Comparison of ENCODE assay signal across 14 cellular contexts in genomic region chr6:36929607-36930006, GRCh38. TPM values are rescaled to one million over a fixed set of nuclear protein-coding genes. Genes with fewer than 3 reads are reported as not detected.
DNase-seq lines count a peak whose midpoint lies in the region; TF ChIP-seq lines count a peak whose summit lies in the region.
"Had no signal": no experiment of that assay in that cellular context is flagged by ENCODE, and none has a peak within 500 bp of the region (broad histone marks: within the 10 kb centered on the region; RNA-seq: fewer than 3 reads in every experiment).

No MANE protein-coding gene starts in this region.

- no peaks in the 10 kb centered on the region for H3K27me3 Mint-ChIP-seq in mesothelial cell of epicardium (ENCODE audit: low read depth)
- H3K27me3 Mint-ChIP-seq: activated CD4-positive, alpha-beta memory T cell treated with anti-CD3 and anti-CD28 coated beads for 36 hours; natural killer cell treated with Interleukin-12 subunit alpha and Interleukin-12 subunit beta and Interleukin-15 and Interleukin-18, amount 100 ng/mL, for 72 hours; T-helper 17 cell had no signal

- H3K4me1 Mint-ChIP-seq in mesothelial cell of epicardium, result peaks cover 15% of the 10 kb centered on the region

- H3K4me3 ChIP-seq in cardiac fibroblast (replicated peaks in 1 of 2; ENCODE audit: low read depth in 2 of 2, low read length in 2 of 2), result no peak overlapping the region
- H3K4me3 ChIP-seq: GM12878 had no signal

- intact Hi-C loops in posterior vena cava (cut with DNase I), result loop anchor here in 1 of 2 donors (10.0 kb wide), 1 partner anchor 45 kb away; no protein-coding TSS in a partner anchor

- peak overlapping the region; percentile 11 for H3K27ac Mint-ChIP-seq in mesothelial cell of epicardium
- H3K27ac Mint-ChIP-seq: activated CD4-positive, alpha-beta memory T cell treated with anti-CD3 and anti-CD28 coated beads for 36 hours; natural killer cell treated with Interleukin-12 subunit alpha and Interleukin-12 subunit beta and Interleukin-15 and Interleukin-18, amount 100 ng/mL, for 72 hours; T-helper 17 cell had no signal

- DNase-seq in COLO829 (ENCODE audit: low spot score) (peak; percentile 88), M059J (ENCODE audit: low read depth) (peak; percentile 68), cardiac fibroblast (ENCODE audit: low read depth in 2 of 2) (peak; percentile 63 to 73), mesothelial cell of epicardium (ENCODE audit: low spot score in 2 of 2, unreplicated experiment in 2 of 2) (no peak), posterior vena cava (ENCODE audit: low spot score) (no peak), NCI-H146 treated with DMSO at 0.1 percent for 48 hours (lab: John Stamatoyannopoulos, UW; ENCODE audit: unreplicated experiment) (no peak), DMS53 (lab: John Stamatoyannopoulos, UW) (no peak)
- no peak for DNase-seq in activated naive CD4-positive, alpha-beta T cell treated with Interleukin-2 at 50 U/mL for 16 hours
- DNase-seq: activated CD4-positive, alpha-beta memory T cell treated with anti-CD3 and anti-CD28 coated beads for 36 hours; activated naive CD4-positive, alpha-beta T cell treated with anti-CD3 and anti-CD28 coated beads, Interleukin-2, amount 50 U/mL, for 16 hours; stimulated activated CD4-positive, alpha-beta T cell treated with anti-CD3 and anti-CD28 coated beads, Interleukin-15, amount 100 ng/mL, for 24 hours; T-helper 17 cell had no signal

- TF ChIP-seq CTCF in cardiac fibroblast (IDR thresholded peaks at IDR 0.05; ENCODE audit: low read depth, low read length) (no peak), mesothelial cell of epicardium (IDR thresholded peaks at IDR 0.05; ENCODE audit: unreplicated experiment) (no peak)

- H3K36me3 Mint-ChIP-seq in mesothelial cell of epicardium, result peaks cover 8% of the 10 kb centered on the region

- no peak overlapping the region for H3K4me3 Mint-ChIP-seq in mesothelial cell of epicardium
- H3K4me3 Mint-ChIP-seq: activated CD4-positive, alpha-beta memory T cell treated with anti-CD3 and anti-CD28 coated beads for 36 hours; natural killer cell treated with Interleukin-12 subunit alpha and Interleukin-12 subunit beta and Interleukin-15 and Interleukin-18, amount 100 ng/mL, for 72 hours; T-helper 17 cell had no signal

- peaks cover 8% of the 10 kb centered on the region for H3K9me3 Mint-ChIP-seq in mesothelial cell of epicardium
- H3K9me3 Mint-ChIP-seq: activated CD4-positive, alpha-beta memory T cell treated with anti-CD3 and anti-CD28 coated beads for 36 hours; natural killer cell treated with Interleukin-12 subunit alpha and Interleukin-12 subunit beta and Interleukin-15 and Interleukin-18, amount 100 ng/mL, for 72 hours had no signal

RNA-seq across cellular contexts. Expression of gene PI16, which starts 24.9 kb away (rescaled TPM):
- total RNA-seq in M059J (2014; rRNA removed; shearing (Covaris generic)), result not detected in 2 replicates
- total RNA-seq in mesothelial cell of epicardium, result not detected in 3 replicates
- 100 to 1,000 TPM in 1 of 2 donors, 10 to 100 TPM in 1; 51.4 to 221 TPM for total RNA-seq in posterior vena cava
- total RNA-seq: GM12878; natural killer cell treated with Interleukin-12 subunit alpha and Interleukin-12 subunit beta and Interleukin-15 and Interleukin-18, amount 100 ng/mL, for 72 hours had no signal

RNA-seq across cellular contexts. Expression of gene C6orf89, which starts 43.9 kb away (rescaled TPM):
- total RNA-seq in M059J (2014; rRNA removed; shearing (Covaris generic)), result 84.5 and 91.1 TPM in 2 replicates
- total RNA-seq in mesothelial cell of epicardium (39.1 to 42.0 TPM (median 39.7 TPM) in 3 replicates), posterior vena cava (10 to 100 TPM; 56.5 to 59.9 TPM)

RNA-seq across cellular contexts. Expression of gene PPIL1, which starts 55.0 kb away (rescaled TPM):
- 73.4 and 84.3 TPM in 2 replicates for total RNA-seq in M059J (2014; rRNA removed; shearing (Covaris generic))
- total RNA-seq in mesothelial cell of epicardium (32.7 to 34.3 TPM (median 34.2 TPM) in 3 replicates), posterior vena cava (10 to 100 TPM; 18.3 to 20.3 TPM)

RNA-seq across cellular contexts. Expression of gene MTCH1, which starts 56.4 kb away (rescaled TPM):
- 385 and 490 TPM in 2 replicates for total RNA-seq in M059J (2014; rRNA removed; shearing (Covaris generic))
- 148 to 153 TPM (median 151 TPM) in 3 replicates for total RNA-seq in mesothelial cell of epicardium
- total RNA-seq in posterior vena cava, result 100 to 1,000 TPM; 148 to 150 TPM

Comparison
In these comparisons a context has a peak if more than half of its experiments do, and no peak if none do; other contexts are left out.
1. DNase-seq: peak in COLO829 (single experiment), M059J (single experiment) and cardiac fibroblast (2 of 2); none in mesothelial cell of epicardium (0 of 2), activated naive CD4-positive, alpha-beta T cell treated with Interleukin-2 at 50 U/mL for 16 hours (single experiment), posterior vena cava (single experiment), NCI-H146 treated with DMSO at 0.1 percent for 48 hours (single experiment) and DMS53 (single experiment).
2. RNA of gene PI16, which starts 24.9 kb away (total RNA-seq): 51.4 to 221 TPM in posterior vena cava; not detected in M059J and not detected in mesothelial cell of epicardium; every median in the first group is over 10 times any median in the second.